15 cellular contexts compared by ENCODE assay signal in genomic region chr10:86727992-86728559, GRCh38. TPM values are rescaled to one million over a fixed set of nuclear protein-coding genes. Genes with fewer than 3 reads are reported as not detected.
"Had no signal": no experiment of that assay in that cellular context is flagged by ENCODE, and none has a peak within 500 bp of the region (broad histone marks: within the 10 kb centered on the region; RNA-seq: fewer than 3 reads in every experiment).

No MANE protein-coding gene starts in this region.

- H3K36me3 Mint-ChIP-seq: activated naive CD8-positive, alpha-beta T cell treated with anti-CD3 and anti-CD28 coated beads, Interleukin-2, amount 10 ng/mL, durations not matched to agents 7 days and 5 days; natural killer cell treated with Interleukin-12 subunit alpha and Interleukin-12 subunit beta and Interleukin-15 and Interleukin-18, amount 100 ng/mL, for 72 hours; stimulated activated naive B cell treated with anti-CD40 and anti-IgM and Interleukin-4, amounts not matched to agents 10 μg/mL and 1 μg/mL and 100 μg/mL, for 72 hours had no signal

- ATAC-seq: activated CD4-positive, alpha-beta T cell treated with anti-CD3 and anti-CD28 coated beads for 36 hours; activated T-cell treated with anti-CD3 and anti-CD28 coated beads, Interleukin-2, amount 50 U/mL, for 72 hours; lower lobe of right lung; natural killer cell treated with Interleukin-12 subunit alpha and Interleukin-12 subunit beta and Interleukin-15 and Interleukin-18, amount 100 ng/mL, for 72 hours; stimulated activated naive B cell treated with anti-CD40 and anti-IgM and Interleukin-4, amounts not matched to agents 10 μg/mL and 1 μg/mL and 100 μg/mL, for 72 hours had no signal

- H3K27ac ChIP-seq: breast epithelium, dorsolateral prefrontal cortex, esophagus squamous epithelium, lower lobe of right lung, suprapubic skin had no signal

- H3K27ac Mint-ChIP-seq: activated CD4-positive, alpha-beta memory T cell treated with anti-CD3 and anti-CD28 coated beads, Interleukin-2, amount 10 ng/mL, durations not matched to agents 7 days and 5 days; activated CD4-positive, alpha-beta T cell treated with anti-CD3 and anti-CD28 coated beads for 36 hours; activated naive CD8-positive, alpha-beta T cell treated with anti-CD3 and anti-CD28 coated beads, Interleukin-2, amount 10 ng/mL, durations not matched to agents 7 days and 5 days; activated T-cell treated with anti-CD3 and anti-CD28 coated beads, Interleukin-2, amount 50 U/mL, for 72 hours; natural killer cell treated with Interleukin-12 subunit alpha and Interleukin-12 subunit beta and Interleukin-15 and Interleukin-18, amount 100 ng/mL, for 72 hours; stimulated activated naive B cell treated with anti-CD40 and anti-IgM and Interleukin-4, amounts not matched to agents 10 μg/mL and 1 μg/mL and 100 μg/mL, for 72 hours had no signal

- H3K36me3 ChIP-seq: breast epithelium, esophagus squamous epithelium, lower lobe of right lung, suprapubic skin had no signal

- H3K27me3 ChIP-seq: breast epithelium, dorsolateral prefrontal cortex, suprapubic skin had no signal

- H3K4me3 Mint-ChIP-seq: activated CD4-positive, alpha-beta memory T cell treated with anti-CD3 and anti-CD28 coated beads, Interleukin-2, amount 10 ng/mL, durations not matched to agents 7 days and 5 days; activated CD4-positive, alpha-beta T cell treated with anti-CD3 and anti-CD28 coated beads for 36 hours; activated naive CD8-positive, alpha-beta T cell treated with anti-CD3 and anti-CD28 coated beads, Interleukin-2, amount 10 ng/mL, durations not matched to agents 7 days and 5 days; activated T-cell treated with anti-CD3 and anti-CD28 coated beads, Interleukin-2, amount 50 U/mL, for 72 hours; natural killer cell treated with Interleukin-12 subunit alpha and Interleukin-12 subunit beta and Interleukin-15 and Interleukin-18, amount 100 ng/mL, for 72 hours; stimulated activated naive B cell treated with anti-CD40 and anti-IgM and Interleukin-4, amounts not matched to agents 10 μg/mL and 1 μg/mL and 100 μg/mL, for 72 hours had no signal

- H3K4me3 ChIP-seq: breast epithelium, dorsolateral prefrontal cortex, esophagus squamous epithelium, lower lobe of right lung, suprapubic skin had no signal

- H3K4me1 ChIP-seq: breast epithelium, suprapubic skin had no signal

- H3K9me3 Mint-ChIP-seq: activated CD4-positive, alpha-beta memory T cell treated with anti-CD3 and anti-CD28 coated beads, Interleukin-2, amount 10 ng/mL, durations not matched to agents 7 days and 5 days; activated naive CD8-positive, alpha-beta T cell treated with anti-CD3 and anti-CD28 coated beads, Interleukin-2, amount 10 ng/mL, durations not matched to agents 7 days and 5 days; activated T-cell treated with anti-CD3 and anti-CD28 coated beads, Interleukin-2, amount 50 U/mL, for 72 hours; natural killer cell treated with Interleukin-12 subunit alpha and Interleukin-12 subunit beta and Interleukin-15 and Interleukin-18, amount 100 ng/mL, for 72 hours; stimulated activated naive B cell treated with anti-CD40 and anti-IgM and Interleukin-4, amounts not matched to agents 10 μg/mL and 1 μg/mL and 100 μg/mL, for 72 hours had no signal

- DNase-seq: activated CD4-positive, alpha-beta memory T cell treated with anti-CD3 and anti-CD28 coated beads, Interleukin-2, amount 10 ng/mL, durations not matched to agents 7 days and 5 days; activated CD4-positive, alpha-beta T cell treated with anti-CD3 and anti-CD28 coated beads for 36 hours; activated naive CD8-positive, alpha-beta T cell treated with anti-CD3 and anti-CD28 coated beads, Interleukin-2, amount 10 ng/mL, durations not matched to agents 7 days and 5 days; activated T-cell treated with anti-CD3 and anti-CD28 coated beads, Interleukin-2, amount 50 U/mL, for 72 hours; aorta; dorsolateral prefrontal cortex; esophagus squamous epithelium; hypothalamus; lower lobe of right lung; stimulated activated CD4-positive, alpha-beta T cell treated with anti-CD3 and anti-CD28 coated beads, Interleukin-1b, Interleukin-23, amount 100 ng/mL, for 48 hours; stimulated activated naive B cell treated with anti-CD40 and anti-IgM and Interleukin-4, amounts not matched to agents 10 μg/mL and 1 μg/mL and 100 μg/mL, for 72 hours had no signal

- H3K9me3 ChIP-seq: breast epithelium, esophagus squamous epithelium, lower lobe of right lung, suprapubic skin had no signal

- H3K4me1 Mint-ChIP-seq: activated CD4-positive, alpha-beta T cell treated with anti-CD3 and anti-CD28 coated beads for 36 hours had no signal

RNA-seq across cellular contexts. Expression of gene LDB3, which starts 59.8 kb away (rescaled TPM):
- total RNA-seq: activated naive CD8-positive, alpha-beta T cell treated with anti-CD3 and anti-CD28 coated beads, Interleukin-2, amount 10 ng/mL, durations not matched to agents 7 days and 5 days; natural killer cell treated with Interleukin-12 subunit alpha and Interleukin-12 subunit beta and Interleukin-15 and Interleukin-18, amount 100 ng/mL, for 72 hours; pulmonary artery endothelial cell had no signal
